ENCODE assay signal across 9 cellular contexts in genomic region chr18:9148239-9148552, GRCh38. TPM values are rescaled to one million over a fixed set of nuclear protein-coding genes. Genes with fewer than 3 reads are reported as not detected.
DNase-seq lines count a peak whose midpoint lies in the region; ATAC-seq and TF ChIP-seq lines count a peak whose summit lies in the region.
"Had no signal": no experiment of that assay in that cellular context is flagged by ENCODE, and none has a peak within 500 bp of the region (broad histone marks: within the 10 kb centered on the region; RNA-seq: fewer than 3 reads in every experiment).

No MANE protein-coding gene starts in this region.

- H3K9ac ChIP-seq in skeletal muscle satellite cell (ENCODE audit: low read depth, low read length) = no peak overlapping the region

- in situ Hi-C loops in Panc1 (cut with HindIII; ENCODE audit: low pct_unique_long_range_greater_than_20kb, low sequenced_read_pairs) = no loop called here

- H3K36me3 ChIP-seq in DOHH2 (ENCODE audit: control insufficient read depth, low read length) = no peaks in the 10 kb centered on the region
- H3K36me3 ChIP-seq in Panc1 (ENCODE audit: control insufficient read depth, insufficient read depth, low read length) = no peaks in the 10 kb centered on the region
- no peaks in the 10 kb centered on the region for H3K36me3 ChIP-seq in skeletal muscle satellite cell (ENCODE audit: insufficient read depth, low read length)
- H3K36me3 ChIP-seq: vagina had no signal

- H3K4me3 Mint-ChIP-seq in chondrocyte (ENCODE audit: unreplicated experiment) = no peak overlapping the region

- POLR2A ChIA-PET in Panc1 (lab: Charles Lee) = no interaction called here

- peaks cover 11% of the 10 kb centered on the region; the same call in 1 of the 2 replicates for H3F3A ChIP-seq in DOHH2 (ENCODE audit: control insufficient read depth, insufficient read depth)

- 0 out of 2 replicates have a peak overlapping the region, but pooled peaks have one; percentile 48 for H3K27ac ChIP-seq in DOHH2 (ENCODE audit: low read depth, low read length)
- H3K27ac ChIP-seq in Panc1 (ENCODE audit: low read length) = no peak overlapping the region

- no peaks in the 10 kb centered on the region for H3K27me3 Mint-ChIP-seq in chondrocyte (ENCODE audit: low read depth)

- H3K27ac Mint-ChIP-seq in chondrocyte (ENCODE audit: unreplicated experiment) = no peak overlapping the region

- no peak for TF ChIP-seq CTCF in DOHH2 (IDR thresholded peaks at IDR 0.05; ENCODE audit: low read depth, low read length, poor library complexity, severe bottlenecking)
- peak; percentile 58; the same call in 1 of the 2 replicates for TF ChIP-seq CTCF in Panc1 (IDR thresholded peaks at IDR 0.05)
- TF ChIP-seq CTCF in chondrocyte (IDR thresholded peaks at IDR 0.05) = peak; percentile 47

- ATAC-seq in Panc1 (no peak), GM19397 (IDR thresholded peaks at IDR 0.05; ENCODE audit: unreplicated experiment) (no peak)

- H3K4me2 ChIP-seq in DOHH2 (ENCODE audit: low read length) (peak overlapping the region; percentile 64), skeletal muscle satellite cell (ENCODE audit: low read length) (peak overlapping the region; percentile 58)

- H3K9me3 Mint-ChIP-seq in chondrocyte (ENCODE audit: low read depth) = no peaks in the 10 kb centered on the region

- H3K27me3 ChIP-seq in DOHH2 (ENCODE audit: control insufficient read depth, low read length) (no peaks in the 10 kb centered on the region), Panc1 (ENCODE audit: control insufficient read depth, insufficient read depth, low read length) (no peaks in the 10 kb centered on the region), skeletal muscle satellite cell (ENCODE audit: control insufficient read depth, insufficient read depth, low read length) (no peaks in the 10 kb centered on the region)
- H3K27me3 ChIP-seq: vagina had no signal

- peaks cover 4% of the 10 kb centered on the region; the same call in 1 of the 2 replicates for H4K20me1 ChIP-seq in DOHH2 (ENCODE audit: control insufficient read depth, insufficient read depth, low read depth, low read length)

- intact Hi-C loops in Panc1 (cut with micrococcal nuclease; ENCODE audit: unreplicated experiment) = loop anchor here (10.0 kb wide), 1 partner anchor 187 kb away; the partner anchor contains the start of gene TWSG1

- no TSS peak for BruUV-seq in Panc1 (replicated peaks; lab: Mats Ljungman, UMichigan)

- DNase-seq in Panc1 (ENCODE audit: low read depth, low spot score) (no peak), chondrocyte (ENCODE audit: low spot score) (no peak), GOT3 (lab: John Stamatoyannopoulos, UW) (no peak), H4 (ENCODE audit: low spot score) (no peak)
- DNase-seq: stimulated activated naive CD8-positive, alpha-beta T cell treated with anti-CD3 and anti-CD28 coated beads, Interleukin-15, Interleukin-2, amounts not matched to agents 100 U/mL and 50 U/mL, for 24 hours had no signal

- CTCF ChIA-PET in Panc1 (lab: Charles Lee) = no interaction called here

- H3K36me3 Mint-ChIP-seq in chondrocyte (ENCODE audit: low read depth) = no peaks in the 10 kb centered on the region

- peaks cover 33% of the 10 kb centered on the region for H3K4me1 Mint-ChIP-seq in chondrocyte (ENCODE audit: low read depth)

- H3K79me2 ChIP-seq in DOHH2 (ENCODE audit: control insufficient read depth, low read length) = peaks cover 87% of the 10 kb centered on the region

- no peak overlapping the region for H3K4me3 ChIP-seq in DOHH2 (ENCODE audit: low read length)
- no peak overlapping the region for H3K4me3 ChIP-seq in Panc1 (ENCODE audit: low read depth in 2 of 2, low read length in 2 of 2)
- H3K4me3 ChIP-seq in skeletal muscle satellite cell (ENCODE audit: low read length) = no peak overlapping the region
- H3K4me3 ChIP-seq: vagina had no signal

- H3K4me1 ChIP-seq in DOHH2 (ENCODE audit: control insufficient read depth, low read length) = peaks cover 50% of the 10 kb centered on the region
- H3K4me1 ChIP-seq in Panc1 (ENCODE audit: control insufficient read depth, insufficient read depth, low read length) = peaks cover 22% of the 10 kb centered on the region
- H3K4me1 ChIP-seq in skeletal muscle satellite cell (ENCODE audit: control insufficient read depth, insufficient read depth, low read length) = peaks cover 19% of the 10 kb centered on the region

- H3K9me3 ChIP-seq in DOHH2 (ENCODE audit: control insufficient read depth, insufficient read depth, low read length) (no peaks in the 10 kb centered on the region), Panc1 (ENCODE audit: control insufficient read depth, insufficient read depth, low read depth, low read length) (no peaks in the 10 kb centered on the region), skeletal muscle satellite cell (replicated peaks; ENCODE audit: low read length) (no peaks in the 10 kb centered on the region)
- H3K9me3 ChIP-seq: vagina had no signal

- no peaks in the 10 kb centered on the region for H3K9me2 ChIP-seq in DOHH2 (replicated peaks; ENCODE audit: control insufficient read depth, low read length)

RNA-seq across cellular contexts. Expression of gene ANKRD12, which starts 11.6 kb away (rescaled TPM):
- 30.7 TPM for total RNA-seq in Panc1 (2021; ENCODE audit: unreplicated experiment)
- 9.8 TPM for polyA plus RNA-seq in Panc1 (2012; ENCODE audit: insufficient read length)
- 33.2 to 39.1 TPM (median 34.0 TPM) in 3 replicates for total RNA-seq in chondrocyte
- 15.1 and 17.5 TPM in 2 replicates for total RNA-seq in skeletal muscle satellite cell (2012; rRNA removed)
- total RNA-seq in H4 (2014; rRNA removed; shearing (Covaris generic)) = 5.1 and 14.1 TPM in 2 replicates

RNA-seq across cellular contexts. Expression of gene NDUFV2, which starts 45.7 kb away (rescaled TPM):
- total RNA-seq in Panc1 (2021; ENCODE audit: unreplicated experiment) (157 TPM), chondrocyte (76.1 to 90.5 TPM (median 80.5 TPM) in 3 replicates)
- polyA plus RNA-seq in Panc1 (2012; ENCODE audit: insufficient read length) = 87.8 TPM
- 150 and 225 TPM in 2 replicates for total RNA-seq in skeletal muscle satellite cell (2012; rRNA removed)
- total RNA-seq in H4 (2014; rRNA removed; shearing (Covaris generic)) = 203 and 236 TPM in 2 replicates
